9 cellular contexts compared by ENCODE assay signal in the genomic region with DNA sequence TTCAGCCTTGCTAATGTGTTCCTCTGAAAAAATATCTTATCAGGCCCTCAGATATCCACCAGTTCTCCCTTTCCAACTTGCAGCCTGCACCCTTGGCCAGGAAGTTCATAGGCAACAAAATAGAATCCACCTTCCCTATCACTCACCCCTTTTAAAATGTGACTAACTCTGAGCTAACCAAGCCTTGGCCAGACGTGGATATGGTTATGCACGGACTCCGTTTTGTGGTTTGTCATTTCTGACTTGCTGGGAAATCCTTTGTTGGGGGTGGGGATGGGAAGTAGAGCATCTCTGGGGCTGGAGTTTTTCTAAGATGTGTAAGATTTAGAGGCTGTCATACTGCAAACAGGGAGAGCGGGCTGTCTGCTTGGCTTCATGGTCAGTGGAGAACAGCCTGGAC.
DNase-seq lines count a peak whose midpoint lies in the region; ATAC-seq, FAIRE-seq and TF ChIP-seq lines count a peak whose summit lies in the region.
"Had no signal": no experiment of that assay in that cellular context is flagged by ENCODE, and none has a peak within 500 bp of the region (broad histone marks: within the 10 kb centered on the region; RNA-seq: fewer than 3 reads in every experiment).

No MANE protein-coding gene starts in this region.

- no peak for ATAC-seq in CD8-positive, alpha-beta T cell
- ATAC-seq in GM21576 (IDR thresholded peaks at IDR 0.05; ENCODE audit: unreplicated experiment) (no peak), GM18505 (IDR thresholded peaks at IDR 0.05; ENCODE audit: unreplicated experiment) (no peak), GM19023 (IDR thresholded peaks at IDR 0.05; ENCODE audit: unreplicated experiment) (no peak)

- DNase-seq in GM03348 (ENCODE audit: low spot score) (peak; percentile 79), RCC 7860 (ENCODE audit: low spot score) (peak; percentile 98), esophagus muscularis mucosa (ENCODE audit: extremely low spot score) (no peak), renal cortical epithelial cell (ENCODE audit: low read depth) (peak; percentile 98)
- DNase-seq in CD8-positive, alpha-beta T cell: no peak

- no peak overlapping the region for H3K4me3 ChIP-seq in esophagus muscularis mucosa
- H3K4me3 ChIP-seq in CD8-positive, alpha-beta T cell (ENCODE audit: low read depth, low read length): no peak overlapping the region

- H3K27ac ChIP-seq in esophagus muscularis mucosa (replicated peaks in 1 of 4): peak overlapping the region; percentile 29 to 90 (median 65)
- no peak overlapping the region for H3K27ac ChIP-seq in CD8-positive, alpha-beta T cell (ENCODE audit: low read depth, low read length)

- no peak for TF ChIP-seq CTCF in esophagus muscularis mucosa (IDR thresholded peaks at IDR 0.05)
- no peak for TF ChIP-seq CTCF in CD8-positive, alpha-beta T cell (IDR thresholded peaks at IDR 0.05)

- WGBS in esophagus muscularis mucosa: 41% methylated on average over 4 of the region's 4 CpGs

- H3K36me3 Mint-ChIP-seq in CD8-positive, alpha-beta T cell: peaks cover 6% of the 10 kb centered on the region

- CTCF ChIA-PET in CD8-positive, alpha-beta T cell (lab: Charles Lee): interaction anchor here (0.7 to 1.3 kb wide), 2 partner anchors 41 to 45 kb away, joined by 3 to 4 read pairs; no protein-coding TSS in a partner anchor

- H3K9me3 ChIP-seq in esophagus muscularis mucosa: no peaks in the 10 kb centered on the region
- no peaks in the 10 kb centered on the region for H3K9me3 ChIP-seq in CD8-positive, alpha-beta T cell (ENCODE audit: low read length)

- peak; percentile 98 for FAIRE-seq in RCC 7860 (lab: Jason Lieb, UNC)
- FAIRE-seq: endometrium had no signal

- no peaks in the 10 kb centered on the region for H3K36me3 ChIP-seq in esophagus muscularis mucosa
- no peaks in the 10 kb centered on the region for H3K36me3 ChIP-seq in CD8-positive, alpha-beta T cell (ENCODE audit: insufficient read depth, low read length)

- peaks cover 53 to 88% (median 85%) of the 10 kb centered on the region in 4 donors for H3K4me1 ChIP-seq in esophagus muscularis mucosa
- H3K4me1 ChIP-seq in CD8-positive, alpha-beta T cell (ENCODE audit: insufficient read depth, low read length): no peaks in the 10 kb centered on the region

- no peak overlapping the region for H3K4me3 Mint-ChIP-seq in CD8-positive, alpha-beta T cell

- no peaks in the 10 kb centered on the region for H3K27me3 ChIP-seq in esophagus muscularis mucosa
- no peaks in the 10 kb centered on the region for H3K27me3 ChIP-seq in CD8-positive, alpha-beta T cell (ENCODE audit: insufficient read depth, low read length)

- H3K9me3 Mint-ChIP-seq in CD8-positive, alpha-beta T cell: no peaks in the 10 kb centered on the region

- no peaks in the 10 kb centered on the region for H3K27me3 Mint-ChIP-seq in CD8-positive, alpha-beta T cell (ENCODE audit: low read depth)

- TF ChIP-seq EP300 in esophagus muscularis mucosa (IDR thresholded peaks at IDR 0.05): no peak

- intact Hi-C loops in esophagus muscularis mucosa (cut with DNase I): no loop called here
- intact Hi-C loops in CD8-positive, alpha-beta T cell (cut with DNase I, micrococcal nuclease): loop anchor here in 1 of 2 experiments (10.0 kb wide), 1 partner anchor 127 kb away; a partner anchor contains a TSS

- H3K27ac Mint-ChIP-seq in CD8-positive, alpha-beta T cell: no peak overlapping the region

- POLR2A ChIA-PET in CD8-positive, alpha-beta T cell (lab: Charles Lee): interaction anchor here (0.7 to 0.9 kb wide), 2 partner anchors 17 to 25 kb away, joined by 3 read pairs; no protein-coding TSS in a partner anchor

- TF ChIP-seq POLR2A in esophagus muscularis mucosa (IDR thresholded peaks at IDR 0.05; ENCODE audit: low read depth) (no peak), GM18505 (IDR thresholded peaks at IDR 0.05; ENCODE audit: borderline replicate concordance, extremely low read depth, insufficient read depth, insufficient read length) (no peak)

- peaks cover 72% of the 10 kb centered on the region for H3K4me1 Mint-ChIP-seq in CD8-positive, alpha-beta T cell (ENCODE audit: low read depth)

Comparison
In these comparisons a context has a peak if more than half of its experiments do, and no peak if none do; other contexts are left out.
1. DNase-seq: peak in GM03348 (single experiment), RCC 7860 (single experiment) and renal cortical epithelial cell (single experiment); none in esophagus muscularis mucosa (single experiment) and CD8-positive, alpha-beta T cell (0 of 7).